28 cellular contexts compared by ENCODE assay signal in the genomic region with DNA sequence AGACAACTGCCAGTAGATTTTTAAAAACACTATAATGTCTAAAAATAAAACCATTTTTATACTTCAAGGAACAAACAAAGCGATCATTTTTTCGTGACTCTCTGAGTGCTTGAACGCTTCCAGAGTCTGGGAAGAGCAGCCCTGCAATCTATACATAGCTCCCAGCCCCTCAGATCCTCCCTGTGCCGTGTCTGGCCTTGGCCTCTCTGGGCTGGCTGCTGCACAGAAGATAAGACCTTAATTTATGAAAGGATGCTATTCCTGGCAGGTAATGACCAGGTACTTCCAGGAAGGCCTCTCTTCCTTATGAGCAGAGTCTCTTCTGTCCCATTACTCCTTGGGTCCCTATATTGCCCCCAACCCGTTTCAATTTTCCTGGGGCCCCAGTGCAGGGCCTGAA.
"Had no signal": no experiment of that assay in that cellular context is flagged by ENCODE, and none has a peak within 500 bp of the region (broad histone marks: within the 10 kb centered on the region; RNA-seq: fewer than 3 reads in every experiment).

No MANE protein-coding gene starts in this region.

- H3K4me1 ChIP-seq: psoas muscle, suprapubic skin had no signal

- H3K27me3 ChIP-seq: heart left ventricle, pancreas, sigmoid colon, stomach, suprapubic skin, tibial nerve had no signal

- H3K27ac Mint-ChIP-seq: activated CD4-positive, alpha-beta T cell treated with anti-CD3 and anti-CD28 coated beads, Interleukin-2, amount 10 ng/mL, durations not matched to agents 7 days and 5 days; memory B cell had no signal

- H3K9me3 ChIP-seq: pancreas, psoas muscle, sigmoid colon, suprapubic skin, tibial nerve had no signal

- H3K9me3 Mint-ChIP-seq: immature natural killer cell; stimulated activated naive B cell treated with anti-CD40 and anti-IgM and Interleukin-4, amounts not matched to agents 10 μg/mL and 1 μg/mL and 100 μg/mL, for 72 hours had no signal

- H3K4me1 Mint-ChIP-seq: activated CD4-positive, alpha-beta T cell treated with anti-CD3 and anti-CD28 coated beads, Interleukin-2, amount 10 ng/mL, durations not matched to agents 7 days and 5 days; neural crest cell had no signal

- H3K4me3 Mint-ChIP-seq: activated CD4-positive, alpha-beta T cell treated with anti-CD3 and anti-CD28 coated beads, Interleukin-2, amount 10 ng/mL, durations not matched to agents 7 days and 5 days; activated T-helper 1 cell treated with anti-CD3 and anti-CD28 coated beads, Interleukin-12 subunit alpha, Interleukin-12 subunit beta, Interleukin-2, Interleukin-4 antibody, amounts not matched to agents 30 ng/mL and 10 ng/mL and 1 ng/mL, durations not matched to agents 14 hours and 24 hours and 36 hours; immature natural killer cell; memory B cell; naive thymus-derived CD8-positive, alpha-beta T cell; neural crest cell; stimulated activated naive B cell treated with anti-CD40 and anti-IgM and Interleukin-4, amounts not matched to agents 10 μg/mL and 1 μg/mL and 100 μg/mL, for 72 hours had no signal

- H3K27ac ChIP-seq: coronary artery, heart left ventricle, pancreas, psoas muscle, stomach, suprapubic skin, tibial nerve had no signal

- H3K27me3 Mint-ChIP-seq: activated CD4-positive, alpha-beta T cell treated with anti-CD3 and anti-CD28 coated beads, Interleukin-2, amount 10 ng/mL, durations not matched to agents 7 days and 5 days; memory B cell; naive thymus-derived CD8-positive, alpha-beta T cell; stimulated activated naive B cell treated with anti-CD40 and anti-IgM and Interleukin-4, amounts not matched to agents 10 μg/mL and 1 μg/mL and 100 μg/mL, for 72 hours had no signal

- H3K36me3 ChIP-seq: heart left ventricle, pancreas, sigmoid colon, stomach, suprapubic skin had no signal

- ATAC-seq: activated naive CD4-positive, alpha-beta T cell treated with anti-CD3 and anti-CD28 coated beads, Interleukin-2, amount 50 U/mL, for 72 hours; heart left ventricle; naive thymus-derived CD8-positive, alpha-beta T cell; psoas muscle; stimulated activated naive B cell treated with anti-CD40 and anti-IgM and Interleukin-4, amounts not matched to agents 10 μg/mL and 1 μg/mL and 100 μg/mL, for 72 hours had no signal

- H3K4me3 ChIP-seq: coronary artery, heart left ventricle, pancreas, psoas muscle, sigmoid colon, stomach, suprapubic skin, tibial nerve had no signal

- DNase-seq: activated CD4-positive, alpha-beta T cell treated with anti-CD3 and anti-CD28 coated beads for 1 hour; activated CD4-positive, alpha-beta T cell treated with anti-CD3 and anti-CD28 coated beads, Interleukin-2, amount 10 ng/mL, durations not matched to agents 7 days and 5 days; activated effector memory CD4-positive, alpha-beta T cell treated with anti-CD3 and anti-CD28 coated beads, Interleukin-2, amount 50 U/mL, for 16 hours; activated T-cell treated with anti-CD3 and anti-CD28 coated beads for 4 hours; anterior cingulate cortex; foreskin fibroblast; heart left ventricle; hypothalamus; immature natural killer cell; naive thymus-derived CD8-positive, alpha-beta T cell; nucleus accumbens; pancreas; psoas muscle; sigmoid colon; small intestine; stimulated activated CD4-positive, alpha-beta T cell treated with anti-CD3 and anti-CD28 coated beads, Interleukin-4, amount 100 ng/mL, for 4 hours; stimulated activated CD8-positive, alpha-beta memory T cell treated with anti-CD3 and anti-CD28 coated beads, Interleukin-4, amount 100 ng/mL, for 48 hours; stimulated activated naive B cell treated with anti-CD40 and anti-IgM and Interleukin-4, amounts not matched to agents 10 μg/mL and 1 μg/mL and 100 μg/mL, for 72 hours; stomach; SW 1271; T-helper 2 cell had no signal
